In genomic region chr6:42933195-42933594, GRCh38 we compare ENCODE assay signal across 16 cellular contexts. TPM values are rescaled to one million over a fixed set of nuclear protein-coding genes. Genes with fewer than 3 reads are reported as not detected.
DNase-seq lines count a peak whose midpoint lies in the region; FAIRE-seq and TF ChIP-seq lines count a peak whose summit lies in the region.
"Had no signal": no experiment of that assay in that cellular context is flagged by ENCODE, and none has a peak within 500 bp of the region (broad histone marks: within the 10 kb centered on the region; RNA-seq: fewer than 3 reads in every experiment).

No MANE protein-coding gene starts in this region.

- peak overlapping the region; percentile 7 for H3K9ac ChIP-seq in SK-N-MC (ENCODE audit: insufficient read length)

- H3K4me3 ChIP-seq in SK-N-MC (no peak overlapping the region), fibroblast of pulmonary artery (replicated peaks; ENCODE audit: low read depth, low read length) (no peak overlapping the region)
- H3K4me3 ChIP-seq: colonic mucosa had no signal

- intact Hi-C loops in activated naive CD4-positive, alpha-beta T cell treated with anti-CD3 and anti-CD28 coated beads for 36 hours (cut with micrococcal nuclease), result no loop called here

- TF ChIP-seq CTCF in fibroblast of pulmonary artery (IDR thresholded peaks at IDR 0.05; ENCODE audit: low read length, missing control alignments), result no peak
- TF ChIP-seq CTCF in RWPE1 (conservative IDR thresholded peaks at IDR 0.05; ENCODE audit: low read depth), result no peak

- FAIRE-seq in H54 (lab: Jason Lieb, UNC), result no peak

- H3K9me3 ChIP-seq in SK-N-MC (ENCODE audit: low read depth, low read length), result no peaks in the 10 kb centered on the region
- H3K9me3 ChIP-seq: colonic mucosa had no signal

- peaks cover 34% of the 10 kb centered on the region for H3K36me3 Mint-ChIP-seq in activated naive CD4-positive, alpha-beta T cell treated with anti-CD3 and anti-CD28 coated beads for 36 hours (ENCODE audit: low read depth)

- no peak overlapping the region; the same call in 1 of the 2 replicates for H3K27ac ChIP-seq in SK-N-MC
- no peak overlapping the region for H3K27ac ChIP-seq in RWPE1
- H3K27ac ChIP-seq: colonic mucosa had no signal

- peaks cover 35% of the 10 kb centered on the region; the same call in 1 of the 2 replicates for H3K36me3 ChIP-seq in SK-N-MC (ENCODE audit: insufficient read depth, low read length)

- no peak overlapping the region for H3K4me3 Mint-ChIP-seq in activated naive CD4-positive, alpha-beta T cell treated with anti-CD3 and anti-CD28 coated beads for 36 hours
- H3K4me3 Mint-ChIP-seq: HFFc6 had no signal

- no peak for TF ChIP-seq POLR2A in H54 (IDR thresholded peaks at IDR 0.05; ENCODE audit: low read depth, low read length)

- POLR2A ChIA-PET in RWPE1 (lab: Yijun Ruan, JAX; ENCODE audit: low non-redundant PET), result no interaction called here

- H3K27ac Mint-ChIP-seq in activated naive CD4-positive, alpha-beta T cell treated with anti-CD3 and anti-CD28 coated beads for 36 hours, result peak overlapping the region; percentile 47
- H3K27ac Mint-ChIP-seq: HFFc6 had no signal

- peaks cover 43% of the 10 kb centered on the region for H3K4me1 Mint-ChIP-seq in activated naive CD4-positive, alpha-beta T cell treated with anti-CD3 and anti-CD28 coated beads for 36 hours (ENCODE audit: low read depth)

- H3K9me3 Mint-ChIP-seq in activated naive CD4-positive, alpha-beta T cell treated with anti-CD3 and anti-CD28 coated beads for 36 hours, result no peaks in the 10 kb centered on the region
- H3K9me3 Mint-ChIP-seq: HFFc6 had no signal

- CTCF ChIA-PET in activated naive CD4-positive, alpha-beta T cell treated with anti-CD3 and anti-CD28 coated beads for 36 hours (lab: Charles Lee), result no interaction called here
- CTCF ChIA-PET in RWPE1 (lab: Yijun Ruan, JAX), result no interaction called here

- no peaks in the 10 kb centered on the region for H3K27me3 Mint-ChIP-seq in activated naive CD4-positive, alpha-beta T cell treated with anti-CD3 and anti-CD28 coated beads for 36 hours (ENCODE audit: low read depth)

- DNase-seq in activated naive CD4-positive, alpha-beta T cell treated with anti-CD3 and anti-CD28 coated beads for 36 hours, result no peak
- DNase-seq in activated naive CD4-positive, alpha-beta T cell treated with Interleukin-2 at 50 U/mL for 16 hours, result no peak
- DNase-seq in SK-N-MC (ENCODE audit: low read depth, low spot score) (no peak), fibroblast of pulmonary artery (ENCODE audit: low read depth) (peak; percentile 36), superior temporal gyrus (ENCODE audit: extremely low spot score) (peak; percentile 16), NCI-H1694 treated with DMSO at 0.1 percent for 48 hours (lab: John Stamatoyannopoulos, UW) (no peak), H54 (ENCODE audit: insufficient read length, low spot score) (no peak), RWPE1 (ENCODE audit: low spot score) (no peak)
- DNase-seq: activated CD4-positive, CD25-positive, alpha-beta regulatory T cell; activated naive CD4-positive, alpha-beta T cell; colonic mucosa; EL; HFFc6; NCI-H2227 treated with DMSO at 0.1 percent for 48 hours had no signal

RNA-seq across cellular contexts. Expression of gene CNPY3, which starts 3.9 kb away (rescaled TPM):
- 10 to 100 TPM; 37.6 to 41.0 TPM for total RNA-seq in activated naive CD4-positive, alpha-beta T cell treated with anti-CD3 and anti-CD28 coated beads for 36 hours

RNA-seq across cellular contexts. Expression of gene PTCRA, which starts 17.3 kb away (rescaled TPM):
- not detected for total RNA-seq in activated naive CD4-positive, alpha-beta T cell treated with anti-CD3 and anti-CD28 coated beads for 36 hours
- total RNA-seq: colonic mucosa, HFFc6, RPMI7951 had no signal

RNA-seq across cellular contexts. Expression of gene GNMT, which starts 27.4 kb away (rescaled TPM):
- total RNA-seq in activated naive CD4-positive, alpha-beta T cell treated with anti-CD3 and anti-CD28 coated beads for 36 hours, result not detected
- total RNA-seq: skeletal muscle tissue had no signal

RNA-seq across cellular contexts. Expression of gene PEX6, which starts 45.8 kb away (rescaled TPM):
- 10 to 100 TPM; 17.1 to 18.2 TPM for total RNA-seq in activated naive CD4-positive, alpha-beta T cell treated with anti-CD3 and anti-CD28 coated beads for 36 hours

RNA-seq across cellular contexts. Expression of gene PPP2R5D, which starts 51.2 kb away (rescaled TPM):
- total RNA-seq in activated naive CD4-positive, alpha-beta T cell treated with anti-CD3 and anti-CD28 coated beads for 36 hours, result 10 to 100 TPM; 52.4 to 54.4 TPM

Comparison
In these comparisons a context has a peak if more than half of its experiments do, and no peak if none do; other contexts are left out.
1. DNase-seq: peak in fibroblast of pulmonary artery (single experiment) and superior temporal gyrus (single experiment); none in activated naive CD4-positive, alpha-beta T cell treated with anti-CD3 and anti-CD28 coated beads for 36 hours (single experiment), activated naive CD4-positive, alpha-beta T cell treated with Interleukin-2 at 50 U/mL for 16 hours (single experiment), SK-N-MC (single experiment), NCI-H1694 treated with DMSO at 0.1 percent for 48 hours (single experiment), H54 (single experiment) and RWPE1 (single experiment).